Comparison of ENCODE assay signal across 8 cellular contexts in genomic region chr14:92122761-92123160, GRCh38. TPM values are rescaled to one million over a fixed set of nuclear protein-coding genes. Genes with fewer than 3 reads are reported as not detected.
DNase-seq lines count a peak whose midpoint lies in the region; ATAC-seq, FAIRE-seq and TF ChIP-seq lines count a peak whose summit lies in the region.

No MANE protein-coding gene starts in this region.

- peak overlapping the region; percentile 88 for H3K4me2 ChIP-seq in HepG2 (ENCODE audit: low read depth, low read length)

- in situ Hi-C loops in HepG2 (cut with HindIII; ENCODE audit: extremely low pct_ligation_motif_present, low pct_unique_long_range_greater_than_20kb): no loop called here

- peak overlapping the region; percentile 100 for H3K9ac ChIP-seq in HepG2 (ENCODE audit: insufficient read depth, low read depth, low read length)

- no peak for TF ChIP-seq EP300 in HepG2 (IDR thresholded peaks at IDR 0.05; ENCODE audit: low read depth in 2 of 2, low read length in 2 of 2)
- no peak for TF ChIP-seq EP300 in HepG2 (CRISPR knock-in tag; IDR thresholded peaks at IDR 0.05; ENCODE audit: borderline replicate concordance)

- H3K4me1 ChIP-seq in adrenal gland (replicated peaks in 1 of 2) (peaks cover 10 to 43% of the 10 kb centered on the region in 2 donors), HepG2 (ENCODE audit: insufficient read depth, low read length) (peaks cover 37% of the 10 kb centered on the region)

- H3K27ac ChIP-seq in adrenal gland (peak overlapping the region in 2 of 5 donors; percentile 93 to 96), HepG2 (ENCODE audit: extremely low read length, insufficient read depth, low read length) (peak overlapping the region; percentile 94)

- CTCF ChIA-PET in HepG2 (lab: Yijun Ruan, JAX; ENCODE audit: low intra/inter-chr PET ratio, low total read pairs): no interaction called here

- no peaks in the 10 kb centered on the region for H3K27me3 ChIP-seq in adrenal gland
- no peaks in the 10 kb centered on the region; a peak in 1 of 5 replicates for H3K27me3 ChIP-seq in HepG2 (ENCODE audit: control insufficient read depth in 1 of 2, insufficient read depth in 2 of 2, low read length in 2 of 2)

- FAIRE-seq in HepG2 (lab: Jason Lieb, UNC): no peak
- FAIRE-seq in GM19239 (lab: Jason Lieb, UNC): no peak

- peaks cover 18% of the 10 kb centered on the region for H3K36me3 Mint-ChIP-seq in type B pancreatic cell

- H3K9me3 ChIP-seq in adrenal gland (replicated peaks in 1 of 3) (no peaks in the 10 kb centered on the region), HepG2 (ENCODE audit: low read length) (no peaks in the 10 kb centered on the region)

- no peak for TF ChIP-seq CTCF in adrenal gland (IDR thresholded peaks at IDR 0.05)
- TF ChIP-seq CTCF in HepG2 (CRISPR knock-in tag; IDR thresholded peaks at IDR 0.05): no peak
- TF ChIP-seq CTCF in type B pancreatic cell (conservative IDR thresholded peaks at IDR 0.05): no peak

- peak; percentile 3 for DNase-seq in activated naive CD4-positive, alpha-beta T cell treated with Interleukin-2 at 50 U/mL for 16 hours
- DNase-seq in activated naive CD4-positive, alpha-beta T cell treated with anti-CD3 and anti-CD28 coated beads, Interleukin-2, amount 50 U/mL, for 16 hours: no peak
- DNase-seq in adrenal gland (no peak), HepG2 (ENCODE audit: low spot score) (no peak), type B pancreatic cell (ENCODE audit: extremely low spot score, unreplicated experiment) (no peak), GM19239 (ENCODE audit: insufficient read length, low spot score) (no peak), ecto neural progenitor cell (ENCODE audit: low spot score) (no peak)

- peak overlapping the region; percentile 100 for H3K4me3 Mint-ChIP-seq in type B pancreatic cell

- H2AFZ ChIP-seq in HepG2 (ENCODE audit: low read length): no peak overlapping the region

- intact Hi-C loops in adrenal gland (cut with DNase I) (no loop called here), HepG2 (cut with micrococcal nuclease; ENCODE audit: unreplicated experiment) (no loop called here)

- BruUV-seq in HepG2 (replicated peaks; lab: Mats Ljungman, UMichigan): no TSS peak

- peak overlapping the region; percentile 100 for H3K27ac Mint-ChIP-seq in type B pancreatic cell

- no peak for ATAC-seq in HepG2
- no peak for ATAC-seq in HG02642 (IDR thresholded peaks at IDR 0.05; ENCODE audit: poor library complexity, unreplicated experiment)

- TF ChIP-seq POLR2A in adrenal gland (IDR thresholded peaks at IDR 0.05): no peak
- TF ChIP-seq POLR2A in HepG2 (IDR thresholded peaks at IDR 0.05; ENCODE audit: insufficient read depth in 1 of 2, low read depth in 2 of 2, low read length in 2 of 2): no peak

- H3K79me2 ChIP-seq in HepG2 (ENCODE audit: insufficient read depth, low read length): peaks cover 24% of the 10 kb centered on the region

- H3K27me3 Mint-ChIP-seq in type B pancreatic cell: no peaks in the 10 kb centered on the region

- no peak for TF ChIP-seq RAD21 in HepG2 (CRISPR knock-in tag; IDR thresholded peaks at IDR 0.05)

- no peaks in the 10 kb centered on the region for H3K9me3 Mint-ChIP-seq in type B pancreatic cell

- peaks cover 25% of the 10 kb centered on the region for H3K4me1 Mint-ChIP-seq in type B pancreatic cell (ENCODE audit: unreplicated experiment)

- POLR2A ChIA-PET in HepG2 (lab: Yijun Ruan, JAX): interaction anchor here (1.3 to 3.9 kb wide), 4 partner anchors 11 to 22 kb away, joined by 5 to 93 read pairs (median 6); partner anchors contain the start of gene ATXN3

- no peaks in the 10 kb centered on the region for H4K20me1 ChIP-seq in HepG2 (ENCODE audit: insufficient read depth, low read length)

- H3K36me3 ChIP-seq in adrenal gland (replicated peaks in 1 of 2) (peaks cover 0 to 19% of the 10 kb centered on the region in 2 donors), HepG2 (replicated peaks in 1 of 2; ENCODE audit: control insufficient read depth in 1 of 2, insufficient read depth in 2 of 2, low read length in 2 of 2) (peaks cover 0 to 3% of the 10 kb centered on the region in 2 experiments; a peak in 3 of 5 replicates)

- H3K4me3 ChIP-seq in adrenal gland (peak overlapping the region in 3 of 4 donors; percentile 60 to 100 (median 83)), HepG2 (replicated peaks in 1 of 3; ENCODE audit: insufficient read depth in 1 of 3, low read depth in 2 of 3, low read length in 3 of 3) (peak overlapping the region; percentile 89 to 97 (median 90))

- 34 to 39% (median 39%) methylated on average over 9 of the region's 9 CpGs for WGBS in adrenal gland, 4 donors
- 37% methylated on average over 9 of the region's 9 CpGs for WGBS in HepG2 (ENCODE audit: low lambda C conversion rate)

RNA-seq across cellular contexts. Expression of gene CPSF2, which starts 1.0 kb away (rescaled TPM):
- total RNA-seq in adrenal gland: 10 to 100 TPM; 25.1 to 66.7 (median 42.6) TPM
- polyA plus RNA-seq in adrenal gland: 10 to 100 TPM in 1 of 3 donors, 1 to 10 TPM in 2; 4.3 to 70.4 (median 6.9) TPM
- 67.9 and 126 TPM in 2 replicates for total RNA-seq in HepG2 (2016; rRNA removed; fragmentation: Illumina TruSeq; extraction: Trizol)
- 5.2 and 6.2 TPM in 2 replicates for total RNA-seq in HepG2 (2016; cell fraction: cytosol; rRNA removed; fragmentation: Illumina TruSeq; extraction: Trizol; ENCODE audit: low read depth)
- total RNA-seq in HepG2 (2016; cell fraction: insoluble cytoplasmic fraction; rRNA removed; fragmentation: Illumina TruSeq; extraction: Trizol): 71.1 and 122 TPM in 2 replicates
- total RNA-seq in HepG2 (2016; cell fraction: membrane; rRNA removed; fragmentation: Illumina TruSeq; extraction: Trizol): 23.7 and 26.0 TPM in 2 replicates
- total RNA-seq in HepG2 (2016; cell fraction: nucleus; rRNA removed; fragmentation: Illumina TruSeq; extraction: Trizol): 34.9 and 39.9 TPM in 2 replicates
- polyA plus RNA-seq in HepG2 (2011; rRNA removed): 10.7 and 14.3 TPM in 2 replicates
- 4.9 and 7.7 TPM in 2 replicates for polyA plus RNA-seq in HepG2 (2011; cell fraction: cytosol; rRNA removed)
- polyA plus RNA-seq in HepG2 (2011; cell fraction: nucleus; rRNA removed): 5.0 and 6.4 TPM in 2 replicates
- 27.2 and 30.2 TPM in 2 replicates for polyA plus RNA-seq in HepG2 (2012)
- polyA plus RNA-seq in HepG2 (2016; cell fraction: cytosol; fragmentation: Illumina TruSeq; extraction: Trizol; ENCODE audit: low read depth): 1.8 and 2.2 TPM in 2 replicates
- 70.0 and 76.2 TPM in 2 replicates for polyA plus RNA-seq in HepG2 (2016; cell fraction: insoluble cytoplasmic fraction; fragmentation: Illumina TruSeq; extraction: Trizol; ENCODE audit: low read depth)
- polyA plus RNA-seq in HepG2 (2016; cell fraction: membrane; fragmentation: Illumina TruSeq; extraction: Trizol; ENCODE audit: low read depth): 7.1 and 7.7 TPM in 2 replicates
- polyA plus RNA-seq in HepG2 (2016; cell fraction: nucleus; fragmentation: Illumina TruSeq; extraction: Trizol; ENCODE audit: insufficient read depth, low read depth): 28.6 and 32.2 TPM in 2 replicates
- polyA minus RNA-seq in HepG2 (2011; rRNA and poly(A)+ RNA removed; ENCODE audit: low replicate concordance): 24.1 and 74.5 TPM in 2 replicates
- 17.9 and 23.4 TPM in 2 replicates for polyA minus RNA-seq in HepG2 (2011; cell fraction: cytosol; rRNA and poly(A)+ RNA removed)
- polyA minus RNA-seq in HepG2 (2011; cell fraction: nucleus; rRNA and poly(A)+ RNA removed): 18.8 and 29.1 TPM in 2 replicates
- total RNA-seq in type B pancreatic cell (ENCODE audit: low replicate concordance): 67.8 and 81.2 TPM in 2 replicates

RNA-seq across cellular contexts. Expression of gene NDUFB1, which starts 1.3 kb away (rescaled TPM):
- total RNA-seq in adrenal gland (100 to 1,000 TPM; 163 to 696 (median 213) TPM), HepG2 (2016; rRNA removed; fragmentation: Illumina TruSeq; extraction: Trizol) (281 and 308 TPM in 2 replicates), type B pancreatic cell (ENCODE audit: low replicate concordance) (129 and 146 TPM in 2 replicates)
- polyA plus RNA-seq in adrenal gland (1,000 to 10,000 TPM in 2 of 3 donors, 100 to 1,000 TPM in 1; 718 to 1,935 (median 1,295) TPM), HepG2 (2011; rRNA removed) (161 and 181 TPM in 2 replicates)
- 148 and 180 TPM in 2 replicates for total RNA-seq in HepG2 (2016; cell fraction: cytosol; rRNA removed; fragmentation: Illumina TruSeq; extraction: Trizol; ENCODE audit: low read depth)
- total RNA-seq in HepG2 (2016; cell fraction: insoluble cytoplasmic fraction; rRNA removed; fragmentation: Illumina TruSeq; extraction: Trizol): 301 and 366 TPM in 2 replicates
- 205 and 231 TPM in 2 replicates for total RNA-seq in HepG2 (2016; cell fraction: membrane; rRNA removed; fragmentation: Illumina TruSeq; extraction: Trizol)
- 97.1 and 99.3 TPM in 2 replicates for total RNA-seq in HepG2 (2016; cell fraction: nucleus; rRNA removed; fragmentation: Illumina TruSeq; extraction: Trizol)
- 81.2 and 134 TPM in 2 replicates for polyA plus RNA-seq in HepG2 (2011; cell fraction: cytosol; rRNA removed)
- 34.4 and 63.6 TPM in 2 replicates for polyA plus RNA-seq in HepG2 (2011; cell fraction: nucleus; rRNA removed)
- polyA plus RNA-seq in HepG2 (2012): 200 and 215 TPM in 2 replicates
- polyA plus RNA-seq in HepG2 (2016; cell fraction: cytosol; fragmentation: Illumina TruSeq; extraction: Trizol; ENCODE audit: low read depth): 129 and 163 TPM in 2 replicates
- 299 and 333 TPM in 2 replicates for polyA plus RNA-seq in HepG2 (2016; cell fraction: insoluble cytoplasmic fraction; fragmentation: Illumina TruSeq; extraction: Trizol; ENCODE audit: low read depth)
- polyA plus RNA-seq in HepG2 (2016; cell fraction: membrane; fragmentation: Illumina TruSeq; extraction: Trizol; ENCODE audit: low read depth): 160 and 196 TPM in 2 replicates
- polyA plus RNA-seq in HepG2 (2016; cell fraction: nucleus; fragmentation: Illumina TruSeq; extraction: Trizol; ENCODE audit: insufficient read depth, low read depth): 160 and 173 TPM in 2 replicates
- 10.0 and 87.1 TPM in 2 replicates for polyA minus RNA-seq in HepG2 (2011; rRNA and poly(A)+ RNA removed; ENCODE audit: low replicate concordance)
- polyA minus RNA-seq in HepG2 (2011; cell fraction: cytosol; rRNA and poly(A)+ RNA removed): 6.1 and 9.8 TPM in 2 replicates
- polyA minus RNA-seq in HepG2 (2011; cell fraction: nucleus; rRNA and poly(A)+ RNA removed): 27.4 and 28.5 TPM in 2 replicates

RNA-seq across cellular contexts. Expression of gene ATXN3, which starts 16.4 kb away (rescaled TPM):
- total RNA-seq in adrenal gland (10 to 100 TPM in 6 of 8 donors, 1 to 10 TPM in 2; 9.0 to 62.8 (median 21.8) TPM), HepG2 (2016; rRNA removed; fragmentation: Illumina TruSeq; extraction: Trizol) (17.3 and 30.2 TPM in 2 replicates), type B pancreatic cell (ENCODE audit: low replicate concordance) (30.1 and 30.5 TPM in 2 replicates)
- polyA plus RNA-seq in adrenal gland (10 to 100 TPM; 15.4 to 41.5 (median 23.0) TPM), HepG2 (2011; rRNA removed) (12.1 and 14.9 TPM in 2 replicates)
- total RNA-seq in HepG2 (2016; cell fraction: cytosol; rRNA removed; fragmentation: Illumina TruSeq; extraction: Trizol; ENCODE audit: low read depth): 8.2 and 12.8 TPM in 2 replicates
- 17.9 and 30.9 TPM in 2 replicates for total RNA-seq in HepG2 (2016; cell fraction: insoluble cytoplasmic fraction; rRNA removed; fragmentation: Illumina TruSeq; extraction: Trizol)
- 10.9 and 11.2 TPM in 2 replicates for total RNA-seq in HepG2 (2016; cell fraction: membrane; rRNA removed; fragmentation: Illumina TruSeq; extraction: Trizol)
- total RNA-seq in HepG2 (2016; cell fraction: nucleus; rRNA removed; fragmentation: Illumina TruSeq; extraction: Trizol): 9.1 and 10.8 TPM in 2 replicates
- 3.8 and 8.6 TPM in 2 replicates for polyA plus RNA-seq in HepG2 (2011; cell fraction: cytosol; rRNA removed)
- 9.3 and 13.5 TPM in 2 replicates for polyA plus RNA-seq in HepG2 (2011; cell fraction: nucleus; rRNA removed)
- 23.7 and 26.2 TPM in 2 replicates for polyA plus RNA-seq in HepG2 (2012)
- polyA plus RNA-seq in HepG2 (2016; cell fraction: cytosol; fragmentation: Illumina TruSeq; extraction: Trizol; ENCODE audit: low read depth): 5.5 and 6.3 TPM in 2 replicates
- 23.9 and 31.5 TPM in 2 replicates for polyA plus RNA-seq in HepG2 (2016; cell fraction: insoluble cytoplasmic fraction; fragmentation: Illumina TruSeq; extraction: Trizol; ENCODE audit: low read depth)
- 8.0 and 8.3 TPM in 2 replicates for polyA plus RNA-seq in HepG2 (2016; cell fraction: membrane; fragmentation: Illumina TruSeq; extraction: Trizol; ENCODE audit: low read depth)
- polyA plus RNA-seq in HepG2 (2016; cell fraction: nucleus; fragmentation: Illumina TruSeq; extraction: Trizol; ENCODE audit: insufficient read depth, low read depth): 12.2 and 14.0 TPM in 2 replicates
- 6.6 and 8.1 TPM in 2 replicates for polyA minus RNA-seq in HepG2 (2011; rRNA and poly(A)+ RNA removed; ENCODE audit: low replicate concordance)
- 6.9 and 11.4 TPM in 2 replicates for polyA minus RNA-seq in HepG2 (2011; cell fraction: cytosol; rRNA and poly(A)+ RNA removed)
- 30.8 and 48.7 TPM in 2 replicates for polyA minus RNA-seq in HepG2 (2011; cell fraction: nucleus; rRNA and poly(A)+ RNA removed)
